Comparison of ENCODE assay signal across 25 cellular contexts in genomic region chr4:74658114-74658513, GRCh38.
"Had no signal": no experiment of that assay in that cellular context is flagged by ENCODE, and none has a peak within 500 bp of the region (broad histone marks: within the 10 kb centered on the region; RNA-seq: fewer than 3 reads in every experiment).

No MANE protein-coding gene starts in this region.

- H3K4me3 ChIP-seq: coronary artery, lower lobe of right lung, prostate gland, stomach, thoracic aorta, uterus had no signal

- H3K4me1 Mint-ChIP-seq: central memory CD8-positive, alpha-beta T cell; immature natural killer cell had no signal

- H3K9me3 ChIP-seq: lower lobe of right lung, prostate gland, stomach, thoracic aorta, uterus had no signal

- H3K4me3 Mint-ChIP-seq: activated CD8-positive, alpha-beta T cell treated with anti-CD3 and anti-CD28 coated beads, Interleukin-2, amount 10 ng/mL, durations not matched to agents 7 days and 5 days; activated naive CD8-positive, alpha-beta T cell; brain; central memory CD8-positive, alpha-beta T cell; immature natural killer cell; mesothelial cell of epicardium; WTC11 had no signal

- H3K4me1 ChIP-seq: lower lobe of right lung, prostate gland, uterus had no signal

- H3K27ac ChIP-seq: coronary artery, lower lobe of right lung, prostate gland, stomach, thoracic aorta, uterus had no signal

- H3K36me3 ChIP-seq: lower lobe of right lung, prostate gland, stomach, thoracic aorta, uterus had no signal

- H3K9me3 Mint-ChIP-seq: central memory CD8-positive, alpha-beta T cell; mesothelial cell of epicardium; WTC11 had no signal

- FAIRE-seq: endothelial cell of umbilical vein, TTC549 had no signal

- H3K27ac Mint-ChIP-seq: activated CD8-positive, alpha-beta T cell treated with anti-CD3 and anti-CD28 coated beads, Interleukin-2, amount 10 ng/mL, durations not matched to agents 7 days and 5 days; activated naive CD8-positive, alpha-beta T cell; brain; immature natural killer cell; mesothelial cell of epicardium; WTC11 had no signal

- H3K27me3 ChIP-seq: stomach, uterus had no signal

- H3K27me3 Mint-ChIP-seq: brain; central memory CD8-positive, alpha-beta T cell had no signal

- ATAC-seq: activated CD8-positive, alpha-beta T cell treated with anti-CD3 and anti-CD28 coated beads, Interleukin-2, amount 10 ng/mL, durations not matched to agents 7 days and 5 days; left cardiac atrium; lower lobe of right lung; sciatic nerve; WTC11 had no signal

- H3K36me3 Mint-ChIP-seq: activated naive CD8-positive, alpha-beta T cell; brain; immature natural killer cell; mesothelial cell of epicardium; WTC11 had no signal

- DNase-seq: activated CD4-positive, alpha-beta T cell treated with anti-CD3 and anti-CD28 coated beads for 48 hours; activated CD8-positive, alpha-beta memory T cell treated with anti-CD3 and anti-CD28 coated beads, Interleukin-2, amount 50 U/mL, for 4 hours; activated CD8-positive, alpha-beta T cell treated with anti-CD3 and anti-CD28 coated beads, Interleukin-2, amount 10 ng/mL, durations not matched to agents 7 days and 5 days; activated gamma-delta T cell; activated T-cell treated with anti-CD3 and anti-CD28 coated beads, Interleukin-2, amount 50 U/mL, for 48 hours; effector CD4-positive, alpha-beta T cell; foreskin melanocyte; immature natural killer cell; left cardiac atrium; lower lobe of right lung; stimulated activated CD4-positive, alpha-beta T cell treated with anti-CD3 and anti-CD28 coated beads, Interleukin-1b, Interleukin-23, amount 100 ng/mL, for 48 hours; stomach; T-helper 2 cell; uterus had no signal
